In genomic region chr2:120251863-120252206, GRCh38 we compare ENCODE assay signal across 8 cellular contexts. TPM values are rescaled to one million over a fixed set of nuclear protein-coding genes. Genes with fewer than 3 reads are reported as not detected.
DNase-seq lines count a peak whose midpoint lies in the region; ATAC-seq and TF ChIP-seq lines count a peak whose summit lies in the region.

No MANE protein-coding gene starts in this region.

- peak overlapping the region in 2 of 3 donors; percentile 86 to 97 for H3K27ac Mint-ChIP-seq in CD4-positive, CD25-positive, alpha-beta regulatory T cell
- no peak overlapping the region for H3K27ac Mint-ChIP-seq in neural crest cell (ENCODE audit: unreplicated experiment)

- no peaks in the 10 kb centered on the region for H3K36me3 ChIP-seq in CD4-positive, CD25-positive, alpha-beta regulatory T cell (ENCODE audit: control insufficient read depth, insufficient read depth, low read length)
- no peaks in the 10 kb centered on the region for H3K36me3 ChIP-seq in effector memory CD4-positive, alpha-beta T cell (ENCODE audit: control insufficient read depth, insufficient read depth, low read length)

- H3K4me1 ChIP-seq in CD4-positive, CD25-positive, alpha-beta regulatory T cell (ENCODE audit: control insufficient read depth, insufficient read depth, low read length, poor library complexity, severe bottlenecking), result peaks cover 24% of the 10 kb centered on the region
- H3K4me1 ChIP-seq in effector memory CD4-positive, alpha-beta T cell (ENCODE audit: control insufficient read depth, insufficient read depth, low read length, poor library complexity, severe bottlenecking), result peaks cover 8% of the 10 kb centered on the region

- H3K4me3 ChIP-seq in CD4-positive, CD25-positive, alpha-beta regulatory T cell (ENCODE audit: low read depth, low read length), result peak overlapping the region; percentile 88
- peak overlapping the region; percentile 100 for H3K4me3 ChIP-seq in effector memory CD4-positive, alpha-beta T cell (ENCODE audit: insufficient read depth, low read depth, low read length, poor library complexity, severe bottlenecking)

- H3K27ac ChIP-seq in CD4-positive, CD25-positive, alpha-beta regulatory T cell (ENCODE audit: insufficient read depth, low read length, poor library complexity, severe bottlenecking), result peak overlapping the region; percentile 69
- peak overlapping the region; percentile 81 for H3K27ac ChIP-seq in effector memory CD4-positive, alpha-beta T cell (ENCODE audit: insufficient read depth, low read length, poor library complexity, severe bottlenecking)

- H3K4me3 Mint-ChIP-seq in CD4-positive, CD25-positive, alpha-beta regulatory T cell, result peak overlapping the region; percentile 98 to 99 (median 98)
- H3K4me3 Mint-ChIP-seq in neural crest cell, result peak overlapping the region; percentile 94

- no peaks in the 10 kb centered on the region for H3K36me3 Mint-ChIP-seq in CD4-positive, CD25-positive, alpha-beta regulatory T cell
- no peaks in the 10 kb centered on the region for H3K36me3 Mint-ChIP-seq in neural crest cell (ENCODE audit: low read depth)

- peaks cover 25% of the 10 kb centered on the region for H3K27me3 Mint-ChIP-seq in CD4-positive, CD25-positive, alpha-beta regulatory T cell
- peaks cover 33% of the 10 kb centered on the region for H3K27me3 Mint-ChIP-seq in neural crest cell (ENCODE audit: low read depth)

- no peaks in the 10 kb centered on the region for H3K27me3 ChIP-seq in CD4-positive, CD25-positive, alpha-beta regulatory T cell (ENCODE audit: control insufficient read depth, insufficient read depth, low read length)
- no peaks in the 10 kb centered on the region for H3K27me3 ChIP-seq in effector memory CD4-positive, alpha-beta T cell (replicated peaks; ENCODE audit: control insufficient read depth, insufficient read depth, low read length, poor library complexity, severe bottlenecking)

- TF ChIP-seq CTCF in neural crest cell (conservative IDR thresholded peaks at IDR 0.05), result no peak

- no peak for ATAC-seq in CD4-positive, CD25-positive, alpha-beta regulatory T cell (ENCODE audit: low read depth in 2 of 2)
- ATAC-seq in GM18517 (IDR thresholded peaks at IDR 0.05; ENCODE audit: unreplicated experiment) (no peak), GM18870 (IDR thresholded peaks at IDR 0.05; ENCODE audit: unreplicated experiment) (no peak)

- DNase-seq in CD4-positive, CD25-positive, alpha-beta regulatory T cell, result no peak
- DNase-seq in MV-4-11 (lab: John Stamatoyannopoulos, UW), result peak; percentile 53
- DNase-seq in effector memory CD4-positive, alpha-beta T cell, result no peak
- DNase-seq in neural crest cell (ENCODE audit: low read depth, low spot score), result no peak
- DNase-seq in nucleus accumbens (lab: John Stamatoyannopoulos, UW), result no peak
- DNase-seq in NCI-H510A treated with DMSO at 0.1 percent for 48 hours (lab: John Stamatoyannopoulos, UW), result no peak

- peaks cover 0 to 2% (median 0%) of the 10 kb centered on the region in 7 donors for H3K9me3 Mint-ChIP-seq in CD4-positive, CD25-positive, alpha-beta regulatory T cell
- H3K9me3 Mint-ChIP-seq in neural crest cell, result no peaks in the 10 kb centered on the region

- no peaks in the 10 kb centered on the region for H3K9me3 ChIP-seq in CD4-positive, CD25-positive, alpha-beta regulatory T cell (ENCODE audit: control insufficient read depth in 2 of 2, low read length in 2 of 2)
- no peaks in the 10 kb centered on the region for H3K9me3 ChIP-seq in effector memory CD4-positive, alpha-beta T cell (ENCODE audit: control insufficient read depth, low read length)

- H3K4me1 Mint-ChIP-seq in CD4-positive, CD25-positive, alpha-beta regulatory T cell, result peaks cover 16 to 49% (median 37%) of the 10 kb centered on the region in 4 donors
- H3K4me1 Mint-ChIP-seq in neural crest cell, result peaks cover 55% of the 10 kb centered on the region

RNA-seq across cellular contexts. Expression of gene RALB, which starts 0.8 kb away (rescaled TPM):
- 21.8 TPM for total RNA-seq in CD4-positive, CD25-positive, alpha-beta regulatory T cell
- polyA plus RNA-seq in CD4-positive, CD25-positive, alpha-beta regulatory T cell, result 10 to 100 TPM; 25.7 to 42.5 (median 29.6) TPM
- 29.3 and 30.0 TPM in 2 replicates for total RNA-seq in neural crest cell

RNA-seq across cellular contexts. Expression of gene TMEM185B, which starts 28.6 kb away (rescaled TPM):
- total RNA-seq in CD4-positive, CD25-positive, alpha-beta regulatory T cell, result 23.3 TPM
- polyA plus RNA-seq in CD4-positive, CD25-positive, alpha-beta regulatory T cell, result 10 to 100 TPM; 15.6 to 19.4 (median 17.3) TPM
- 22.4 and 22.7 TPM in 2 replicates for total RNA-seq in neural crest cell
